14 cellular contexts compared by ENCODE assay signal in the genomic region with DNA sequence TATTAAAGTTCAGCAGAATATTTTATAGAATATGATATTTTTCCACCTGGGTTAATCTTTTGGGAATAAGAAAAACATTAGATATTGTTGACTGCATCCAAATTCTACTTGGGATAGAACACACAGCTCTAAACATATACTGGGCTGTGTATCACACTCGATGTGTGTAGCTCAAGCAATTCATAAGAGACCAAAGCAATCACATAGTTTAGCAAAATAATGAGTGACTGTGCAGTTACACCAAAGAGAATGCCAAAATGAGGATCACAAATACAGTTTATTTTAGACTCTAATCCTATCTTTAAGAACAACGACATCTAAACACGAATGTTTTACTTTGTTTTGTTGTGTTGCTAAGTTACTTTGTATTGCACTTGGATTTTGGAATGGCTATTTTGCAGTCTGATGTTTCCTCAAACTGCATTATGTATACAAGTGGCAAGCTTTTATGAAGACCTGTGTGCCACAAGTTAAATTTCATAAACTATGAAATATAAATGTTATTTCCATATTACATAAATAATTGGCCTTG.
DNase-seq lines count a peak whose midpoint lies in the region; ATAC-seq and TF ChIP-seq lines count a peak whose summit lies in the region.
"Had no signal": no experiment of that assay in that cellular context is flagged by ENCODE, and none has a peak within 500 bp of the region (broad histone marks: within the 10 kb centered on the region; RNA-seq: fewer than 3 reads in every experiment).

No MANE protein-coding gene starts in this region.

- peak overlapping the region; percentile 14 to 90 for H3K27ac Mint-ChIP-seq in natural killer cell
- H3K27ac Mint-ChIP-seq in natural killer cell treated with Interleukin-12 subunit alpha and Interleukin-12 subunit beta and Interleukin-15 and Interleukin-18, amount 100 ng/mL, for 72 hours: no peak overlapping the region
- H3K27ac Mint-ChIP-seq in CD4-positive, alpha-beta T cell: no peak overlapping the region
- H3K27ac Mint-ChIP-seq: activated CD4-positive, alpha-beta T cell treated with anti-CD3 and anti-CD28 coated beads for 36 hours had no signal

- intact Hi-C loops in natural killer cell (cut with micrococcal nuclease): no loop called here
- intact Hi-C loops in psoas muscle (cut with DNase I): no loop called here
- intact Hi-C loops in CD4-positive, alpha-beta T cell (cut with DNase I, micrococcal nuclease): no loop called here

- no peaks in the 10 kb centered on the region for H3K27me3 Mint-ChIP-seq in natural killer cell (ENCODE audit: low read depth in 2 of 2)
- H3K27me3 Mint-ChIP-seq in natural killer cell treated with Interleukin-12 subunit alpha and Interleukin-12 subunit beta and Interleukin-15 and Interleukin-18, amount 100 ng/mL, for 72 hours: no peaks in the 10 kb centered on the region
- H3K27me3 Mint-ChIP-seq in CD4-positive, alpha-beta T cell: no peaks in the 10 kb centered on the region
- H3K27me3 Mint-ChIP-seq: activated CD4-positive, alpha-beta T cell treated with anti-CD3 and anti-CD28 coated beads for 36 hours had no signal

- H3K36me3 Mint-ChIP-seq in natural killer cell: peaks cover 4% of the 10 kb centered on the region
- H3K36me3 Mint-ChIP-seq in natural killer cell treated with Interleukin-12 subunit alpha and Interleukin-12 subunit beta and Interleukin-15 and Interleukin-18, amount 100 ng/mL, for 72 hours: no peaks in the 10 kb centered on the region
- no peaks in the 10 kb centered on the region for H3K36me3 Mint-ChIP-seq in CD4-positive, alpha-beta T cell (ENCODE audit: low read depth)

- H3K9me3 ChIP-seq in gastroesophageal sphincter: no peaks in the 10 kb centered on the region
- no peaks in the 10 kb centered on the region for H3K9me3 ChIP-seq in psoas muscle
- no peaks in the 10 kb centered on the region for H3K9me3 ChIP-seq in CD4-positive, alpha-beta T cell (ENCODE audit: control insufficient read depth, low read length)
- H3K9me3 ChIP-seq: A549, prostate gland had no signal

- TF ChIP-seq EP300 in gastroesophageal sphincter (IDR thresholded peaks at IDR 0.05): no peak

- H3K9me3 Mint-ChIP-seq in natural killer cell: no peaks in the 10 kb centered on the region
- no peaks in the 10 kb centered on the region for H3K9me3 Mint-ChIP-seq in natural killer cell treated with Interleukin-12 subunit alpha and Interleukin-12 subunit beta and Interleukin-15 and Interleukin-18, amount 100 ng/mL, for 72 hours
- H3K9me3 Mint-ChIP-seq in CD4-positive, alpha-beta T cell: no peaks in the 10 kb centered on the region

- POLR2A ChIA-PET in CD4-positive, alpha-beta T cell (lab: Charles Lee): no interaction called here

- no peak for TF ChIP-seq CTCF in natural killer cell (IDR thresholded peaks at IDR 0.05)
- no peak for TF ChIP-seq CTCF in gastroesophageal sphincter (IDR thresholded peaks at IDR 0.05)
- no peak for TF ChIP-seq CTCF in psoas muscle (IDR thresholded peaks at IDR 0.05)
- no peak for TF ChIP-seq CTCF in CD4-positive, alpha-beta T cell (IDR thresholded peaks at IDR 0.05)

- TF ChIP-seq POLR2A in gastroesophageal sphincter (IDR thresholded peaks at IDR 0.05): no peak

- H3K27ac ChIP-seq in gastroesophageal sphincter (peak overlapping the region; percentile 69 to 87 (median 75)), psoas muscle (peak overlapping the region; percentile 6)
- H3K27ac ChIP-seq in CD4-positive, alpha-beta T cell (ENCODE audit: low read depth, low read length): no peak overlapping the region
- H3K27ac ChIP-seq: prostate gland had no signal

- H3K4me3 ChIP-seq in gastroesophageal sphincter (no peak overlapping the region), psoas muscle (no peak overlapping the region)
- H3K4me3 ChIP-seq: A549, prostate gland had no signal

- peaks cover 22 to 82% (median 31%) of the 10 kb centered on the region in 3 donors for H3K4me1 ChIP-seq in gastroesophageal sphincter
- peaks cover 3% of the 10 kb centered on the region for H3K4me1 ChIP-seq in psoas muscle
- H3K4me1 ChIP-seq: prostate gland had no signal

- H3K4me3 Mint-ChIP-seq in natural killer cell: no peak overlapping the region
- H3K4me3 Mint-ChIP-seq in natural killer cell treated with Interleukin-12 subunit alpha and Interleukin-12 subunit beta and Interleukin-15 and Interleukin-18, amount 100 ng/mL, for 72 hours: no peak overlapping the region
- no peak overlapping the region for H3K4me3 Mint-ChIP-seq in CD4-positive, alpha-beta T cell
- H3K4me3 Mint-ChIP-seq: activated CD4-positive, alpha-beta T cell treated with anti-CD3 and anti-CD28 coated beads for 36 hours had no signal

- peaks cover 6 to 96% of the 10 kb centered on the region in 2 donors for H3K36me3 ChIP-seq in gastroesophageal sphincter
- peaks cover 0 to 94% of the 10 kb centered on the region in 2 donors for H3K36me3 ChIP-seq in psoas muscle (ENCODE audit: insufficient read depth in 1 of 2, low read depth in 1 of 2)
- H3K36me3 ChIP-seq: prostate gland had no signal

- DNase-seq in natural killer cell: no peak
- no peak for DNase-seq in natural killer cell treated with Interleukin-12 subunit alpha and Interleukin-12 subunit beta and Interleukin-15 and Interleukin-18, amount 100 ng/mL, for 72 hours (ENCODE audit: low spot score)
- no peak for DNase-seq in psoas muscle
- no peak for DNase-seq in CD4-positive, alpha-beta T cell
- DNase-seq in nucleus accumbens (lab: John Stamatoyannopoulos, UW): no peak
- no peak for DNase-seq in hepatic stellate cell (ENCODE audit: low spot score)
- no peak for DNase-seq in AG08396 (ENCODE audit: low spot score)
- DNase-seq: activated CD4-positive, alpha-beta T cell treated with anti-CD3 and anti-CD28 coated beads for 36 hours; activated T-cell treated with anti-CD3 and anti-CD28 coated beads for 4 hours; GDM1; stimulated activated CD8-positive, alpha-beta memory T cell treated with anti-CD3 and anti-CD28 coated beads, Interleukin-4, amount 100 ng/mL, for 48 hours had no signal

- peaks cover 24 to 27% of the 10 kb centered on the region in 2 donors for H3K4me1 Mint-ChIP-seq in natural killer cell
- peaks cover 10 to 12% of the 10 kb centered on the region in 2 donors for H3K4me1 Mint-ChIP-seq in natural killer cell treated with Interleukin-12 subunit alpha and Interleukin-12 subunit beta and Interleukin-15 and Interleukin-18, amount 100 ng/mL, for 72 hours (ENCODE audit: low read depth in 2 of 2)
- no peaks in the 10 kb centered on the region for H3K4me1 Mint-ChIP-seq in CD4-positive, alpha-beta T cell (ENCODE audit: low read depth)
- H3K4me1 Mint-ChIP-seq: activated CD4-positive, alpha-beta T cell treated with anti-CD3 and anti-CD28 coated beads for 36 hours had no signal

- CTCF ChIA-PET in CD4-positive, alpha-beta T cell (lab: Charles Lee): no interaction called here

- 4 to 5% methylated on average over 3 of the region's 3 CpGs for WGBS in gastroesophageal sphincter (ENCODE audit: low coverage in 1 of 2), 2 donors
- 12 to 15% (median 14%) methylated on average over 3 of the region's 3 CpGs for WGBS in psoas muscle, 3 donors

- ATAC-seq in natural killer cell (no peak), gastroesophageal sphincter (no peak), psoas muscle (no peak)
- ATAC-seq in natural killer cell treated with Interleukin-12 subunit alpha and Interleukin-12 subunit beta and Interleukin-15 and Interleukin-18, amount 100 ng/mL, for 72 hours: no peak
- ATAC-seq in CD4-positive, alpha-beta T cell (ENCODE audit: poor library complexity): no peak
- ATAC-seq: activated CD4-positive, alpha-beta T cell treated with anti-CD3 and anti-CD28 coated beads for 36 hours had no signal

- H3K27me3 ChIP-seq in gastroesophageal sphincter (no peaks in the 10 kb centered on the region), psoas muscle (ENCODE audit: insufficient read depth in 3 of 3, low read length in 2 of 3) (no peaks in the 10 kb centered on the region)
- no peaks in the 10 kb centered on the region for H3K27me3 ChIP-seq in CD4-positive, alpha-beta T cell (ENCODE audit: control insufficient read depth, insufficient read depth, low read length)

Comparison
In these comparisons a context has a peak if more than half of its experiments do, and no peak if none do; other contexts are left out.
1. H3K27ac Mint-ChIP-seq: peak in natural killer cell (2 of 2); none in natural killer cell treated with Interleukin-12 subunit alpha and Interleukin-12 subunit beta and Interleukin-15 and Interleukin-18, amount 100 ng/mL, for 72 hours (0 of 2) and CD4-positive, alpha-beta T cell (single experiment).